Comparison of ENCODE assay signal across 11 cellular contexts in the genomic region with DNA sequence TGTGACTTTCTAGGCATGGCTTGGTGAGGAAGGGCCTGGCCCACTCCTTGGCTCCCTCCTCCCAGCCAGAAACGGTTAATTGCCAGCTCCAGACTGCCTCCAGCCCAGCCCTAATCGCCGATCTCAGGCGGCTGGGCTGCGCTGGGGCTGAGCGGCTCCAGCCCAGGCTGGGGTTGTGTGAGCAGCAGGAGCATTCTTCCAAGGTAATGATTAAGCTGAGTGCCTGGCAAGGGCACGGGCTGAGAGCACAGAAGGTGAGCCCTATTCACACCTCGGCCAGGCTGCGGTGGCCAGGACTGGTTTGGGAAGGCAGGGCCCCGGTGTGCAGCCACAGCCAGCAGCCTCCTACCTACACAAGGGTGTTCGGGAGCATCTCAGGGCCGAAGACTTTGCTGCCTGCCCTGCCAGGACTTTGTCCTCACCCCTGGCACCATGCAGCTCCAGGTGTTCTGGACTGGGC. TPM values are rescaled to one million over a fixed set of nuclear protein-coding genes. Genes with fewer than 3 reads are reported as not detected.
DNase-seq lines count a peak whose midpoint lies in the region; ATAC-seq and TF ChIP-seq lines count a peak whose summit lies in the region.
"Had no signal": no experiment of that assay in that cellular context is flagged by ENCODE, and none has a peak within 500 bp of the region (broad histone marks: within the 10 kb centered on the region; RNA-seq: fewer than 3 reads in every experiment).

A gene (plus strand): TSS at position 257 of the 460 bp plus-strand sequence. CDS start 176 bp downstream, at position 433.

- ATAC-seq in Right ventricle myocardium superior (ENCODE audit: poor library complexity): peak; percentile 85
- peak; percentile 97 for ATAC-seq in body of pancreas
- peak; percentile 38 for ATAC-seq in aorta (ENCODE audit: low FRiP score)

- H3K27ac ChIP-seq in right atrium auricular region (no peak within 1 kb of the TSS), body of pancreas (peak within 1 kb of the TSS; percentile 73 to 84 (median 76)), liver (ENCODE audit: low read depth in 1 of 2, low read length in 2 of 2) (no peak within 1 kb of the TSS), aorta (ENCODE audit: low read depth in 1 of 2, low read length in 2 of 2) (no peak within 1 kb of the TSS)

- no peak within 1 kb of the TSS for H3K9ac ChIP-seq in liver (ENCODE audit: low read depth in 1 of 2, low read length in 2 of 2)

- peak in 1 of 2 donors; percentile 30 for TF ChIP-seq RAD21 in liver (IDR thresholded peaks at IDR 0.05)

- H3K36me3 ChIP-seq in right atrium auricular region (no peaks in the 10 kb centered on the region), body of pancreas (replicated peaks in 1 of 2; ENCODE audit: insufficient read depth in 1 of 2, low read depth in 2 of 2) (no peaks in the 10 kb centered on the region), liver (ENCODE audit: control insufficient read depth in 4 of 4, insufficient read depth in 3 of 4, low read depth in 1 of 4, low read length in 3 of 4) (no peaks in the 10 kb centered on the region), aorta (ENCODE audit: control insufficient read depth in 1 of 2, insufficient read depth in 2 of 2, low read length in 1 of 2) (no peaks in the 10 kb centered on the region)

- WGBS in body of pancreas, 2 donors: 17 to 24% methylated on average over 1 to 12 of the region's 12 CpGs
- WGBS in liver: 24% methylated on average over 12 of the region's 12 CpGs
- 7 to 20% methylated on average over 12 of the region's 12 CpGs for WGBS in aorta, 2 donors

- H3K4me1 ChIP-seq in right atrium auricular region (peaks cover 0 to 30% of the 10 kb centered on the region in 2 donors), body of pancreas (peaks cover 60% of the 10 kb centered on the region), liver (ENCODE audit: control insufficient read depth in 4 of 4, insufficient read depth in 4 of 4, low read length in 3 of 4) (peaks cover 3 to 12% (median 8%) of the 10 kb centered on the region in 4 donors), aorta (ENCODE audit: control insufficient read depth in 1 of 2, insufficient read depth in 2 of 2, low read length in 2 of 2) (no peaks in the 10 kb centered on the region)

- H3K27me3 ChIP-seq in right atrium auricular region: no peaks in the 10 kb centered on the region
- no peaks in the 10 kb centered on the region for H3K27me3 ChIP-seq in body of pancreas
- H3K27me3 ChIP-seq in liver (ENCODE audit: control insufficient read depth in 4 of 4, insufficient read depth in 4 of 4, low read length in 3 of 4): no peaks in the 10 kb centered on the region
- H3K27me3 ChIP-seq in aorta (ENCODE audit: control insufficient read depth in 1 of 2, insufficient read depth in 2 of 2, low read length in 1 of 2): no peaks in the 10 kb centered on the region

- DNase-seq in Right ventricle myocardium superior (no peak), right atrium auricular region (ENCODE audit: low spot score) (no peak), body of pancreas (peak; percentile 89 to 94 (median 94)), aorta (no peak), LoVo (ENCODE audit: low spot score) (no peak), foreskin melanocyte (no peak)
- DNase-seq in central memory CD4-positive, alpha-beta T cell: no peak

- intact Hi-C loops in Right ventricle myocardium superior (cut with DNase I): no loop called here
- intact Hi-C loops in body of pancreas (cut with DNase I): no loop called here
- intact Hi-C loops in aorta (cut with DNase I): no loop called here

- H3K9me3 ChIP-seq in right atrium auricular region: no peaks in the 10 kb centered on the region
- no peaks in the 10 kb centered on the region for H3K9me3 ChIP-seq in body of pancreas
- no peaks in the 10 kb centered on the region for H3K9me3 ChIP-seq in liver (ENCODE audit: control insufficient read depth in 4 of 4, low read length in 3 of 4)
- no peaks in the 10 kb centered on the region for H3K9me3 ChIP-seq in aorta (ENCODE audit: control insufficient read depth, low read length)

- H3K4me3 ChIP-seq in right atrium auricular region (no peak within 1 kb of the TSS), body of pancreas (no peak within 1 kb of the TSS), liver (ENCODE audit: low read depth in 1 of 3, low read length in 3 of 3) (no peak within 1 kb of the TSS), aorta (ENCODE audit: low read length in 2 of 2) (no peak within 1 kb of the TSS)

- no peak for TF ChIP-seq CTCF in right atrium auricular region (IDR thresholded peaks at IDR 0.05)
- peak in 1 of 7 experiments; percentile 3 for TF ChIP-seq CTCF in body of pancreas (IDR thresholded peaks at IDR 0.05)
- TF ChIP-seq CTCF in liver (IDR thresholded peaks at IDR 0.05; ENCODE audit: low read depth, low read length, missing input control): no peak

- TF ChIP-seq POLR2A in body of pancreas (IDR thresholded peaks at IDR 0.05): peak in 2 of 3 donors; percentile 22 to 27

TF ChIP-seq in liver, 16 proteins besides CTCF, POLR2A, EP300 and RAD21:
- peak; percentile 63 for TF ChIP-seq SP1 (IDR thresholded peaks at IDR 0.05)
- peak; percentile 60 to 71 for TF ChIP-seq RXRA (IDR thresholded peaks at IDR 0.05)
- TF ChIP-seq FOXA1 (IDR thresholded peaks at IDR 0.05): no peak
- TF ChIP-seq TAF1 (conservative IDR thresholded peaks at IDR 0.05): no peak
- TF ChIP-seq, protein P1, sequence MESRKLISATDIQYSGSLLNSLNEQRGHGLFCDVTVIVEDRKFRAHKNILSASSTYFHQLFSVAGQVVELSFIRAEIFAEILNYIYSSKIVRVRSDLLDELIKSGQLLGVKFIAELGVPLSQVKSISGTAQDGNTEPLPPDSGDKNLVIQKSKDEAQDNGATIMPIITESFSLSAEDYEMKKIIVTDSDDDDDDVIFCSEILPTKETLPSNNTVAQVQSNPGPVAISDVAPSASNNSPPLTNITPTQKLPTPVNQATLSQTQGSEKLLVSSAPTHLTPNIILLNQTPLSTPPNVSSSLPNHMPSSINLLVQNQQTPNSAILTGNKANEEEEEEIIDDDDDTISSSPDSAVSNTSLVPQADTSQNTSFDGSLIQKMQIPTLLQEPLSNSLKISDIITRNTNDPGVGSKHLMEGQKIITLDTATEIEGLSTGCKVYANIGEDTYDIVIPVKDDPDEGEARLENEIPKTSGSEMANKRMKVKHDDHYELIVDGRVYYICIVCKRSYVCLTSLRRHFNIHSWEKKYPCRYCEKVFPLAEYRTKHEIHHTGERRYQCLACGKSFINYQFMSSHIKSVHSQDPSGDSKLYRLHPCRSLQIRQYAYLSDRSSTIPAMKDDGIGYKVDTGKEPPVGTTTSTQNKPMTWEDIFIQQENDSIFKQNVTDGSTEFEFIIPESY (IDR thresholded peaks at IDR 0.05): no peak
- TF ChIP-seq FOXA2 (IDR thresholded peaks at IDR 0.05): no peak
- no peak for TF ChIP-seq HNF4G (IDR thresholded peaks at IDR 0.05)
- TF ChIP-seq, protein P2, sequence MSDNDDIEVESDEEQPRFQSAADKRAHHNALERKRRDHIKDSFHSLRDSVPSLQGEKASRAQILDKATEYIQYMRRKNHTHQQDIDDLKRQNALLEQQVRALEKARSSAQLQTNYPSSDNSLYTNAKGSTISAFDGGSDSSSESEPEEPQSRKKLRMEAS (IDR thresholded peaks at IDR 0.05): no peak
- TF ChIP-seq, protein P3, sequence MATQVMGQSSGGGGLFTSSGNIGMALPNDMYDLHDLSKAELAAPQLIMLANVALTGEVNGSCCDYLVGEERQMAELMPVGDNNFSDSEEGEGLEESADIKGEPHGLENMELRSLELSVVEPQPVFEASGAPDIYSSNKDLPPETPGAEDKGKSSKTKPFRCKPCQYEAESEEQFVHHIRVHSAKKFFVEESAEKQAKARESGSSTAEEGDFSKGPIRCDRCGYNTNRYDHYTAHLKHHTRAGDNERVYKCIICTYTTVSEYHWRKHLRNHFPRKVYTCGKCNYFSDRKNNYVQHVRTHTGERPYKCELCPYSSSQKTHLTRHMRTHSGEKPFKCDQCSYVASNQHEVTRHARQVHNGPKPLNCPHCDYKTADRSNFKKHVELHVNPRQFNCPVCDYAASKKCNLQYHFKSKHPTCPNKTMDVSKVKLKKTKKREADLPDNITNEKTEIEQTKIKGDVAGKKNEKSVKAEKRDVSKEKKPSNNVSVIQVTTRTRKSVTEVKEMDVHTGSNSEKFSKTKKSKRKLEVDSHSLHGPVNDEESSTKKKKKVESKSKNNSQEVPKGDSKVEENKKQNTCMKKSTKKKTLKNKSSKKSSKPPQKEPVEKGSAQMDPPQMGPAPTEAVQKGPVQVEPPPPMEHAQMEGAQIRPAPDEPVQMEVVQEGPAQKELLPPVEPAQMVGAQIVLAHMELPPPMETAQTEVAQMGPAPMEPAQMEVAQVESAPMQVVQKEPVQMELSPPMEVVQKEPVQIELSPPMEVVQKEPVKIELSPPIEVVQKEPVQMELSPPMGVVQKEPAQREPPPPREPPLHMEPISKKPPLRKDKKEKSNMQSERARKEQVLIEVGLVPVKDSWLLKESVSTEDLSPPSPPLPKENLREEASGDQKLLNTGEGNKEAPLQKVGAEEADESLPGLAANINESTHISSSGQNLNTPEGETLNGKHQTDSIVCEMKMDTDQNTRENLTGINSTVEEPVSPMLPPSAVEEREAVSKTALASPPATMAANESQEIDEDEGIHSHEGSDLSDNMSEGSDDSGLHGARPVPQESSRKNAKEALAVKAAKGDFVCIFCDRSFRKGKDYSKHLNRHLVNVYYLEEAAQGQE (IDR thresholded peaks at IDR 0.05): no peak
- TF ChIP-seq EGR1 (IDR thresholded peaks at IDR 0.05; ENCODE audit: low read depth in 2 of 2): no peak
- TF ChIP-seq, protein P4, sequence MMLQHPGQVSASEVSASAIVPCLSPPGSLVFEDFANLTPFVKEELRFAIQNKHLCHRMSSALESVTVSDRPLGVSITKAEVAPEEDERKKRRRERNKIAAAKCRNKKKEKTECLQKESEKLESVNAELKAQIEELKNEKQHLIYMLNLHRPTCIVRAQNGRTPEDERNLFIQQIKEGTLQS (IDR thresholded peaks at IDR 0.05): no peak
- no peak for TF ChIP-seq NR2F2 (IDR thresholded peaks at IDR 0.05)
- no peak for TF ChIP-seq YY1 (IDR thresholded peaks at IDR 0.05)
- no peak for TF ChIP-seq GABPA (IDR thresholded peaks at IDR 0.05 in 1 of 2, conservative IDR thresholded peaks at IDR 0.05 in 1 of 2)
- TF ChIP-seq JUND (IDR thresholded peaks at IDR 0.05): peak in 1 of 2 donors; percentile 29
- peak; percentile 57 to 60 for TF ChIP-seq HNF4A (conservative IDR thresholded peaks at IDR 0.05)

RNA-seq across cellular contexts. Expression of the gene that starts here (rescaled TPM):
- total RNA-seq in Right ventricle myocardium superior (not detected), right atrium auricular region (under 1 TPM in 1 of 2 donors, not detected in 1; 0.15 TPM), body of pancreas (10 to 100 TPM in 1 of 2 donors, 1 to 10 TPM in 1; 4.7 to 10.2 TPM), liver (under 1 TPM in 1 of 2 donors, not detected in 1; 0.33 TPM), aorta (not detected)
- polyA plus RNA-seq in liver (under 1 TPM in 1 of 2 donors, not detected in 1; 0.02 TPM), aorta (not detected)
- total RNA-seq: activated T-helper 2 cell treated with anti-CD3 and anti-CD28 coated beads, Interferon-gamma antibody, Interleukin-2, Interleukin-4, amounts not matched to agents 10 μg/mL and 5 μg/mL and 100 μg/mL, durations not matched to agents 14 hours and 24 hours and 36 hours; dermis microvascular lymphatic vessel endothelial cell; omental fat pad had no signal

Comparison
In these comparisons a context has a peak if more than half of its experiments do, and no peak if none do; other contexts are left out.
1. Peak in ATAC-seq in Right ventricle myocardium superior; RNA of the gene not detected or under 1 TPM.
2. Peak in ATAC-seq in aorta; RNA of the gene not detected or under 1 TPM.
3. ATAC-seq: peak in every context shown above with its lines; median percentile 97 in body of pancreas; 85 in Right ventricle myocardium superior; 38 in aorta.
4. DNase-seq: peak in body of pancreas (4 of 4); none in Right ventricle myocardium superior (single experiment), right atrium auricular region (single experiment), aorta (0 of 2), central memory CD4-positive, alpha-beta T cell (single experiment), LoVo (single experiment) and foreskin melanocyte (single experiment).
5. H3K27ac ChIP-seq: peak in body of pancreas (4 of 4); none in right atrium auricular region (0 of 2), liver (0 of 2) and aorta (0 of 2).